In genomic region chr16:52407778-52408177, GRCh38 we compare ENCODE assay signal across 31 cellular contexts.
A peak's percentile ranks its signal among the peaks of the same experiment; 100 is the strongest.
DNase-seq lines count a peak whose midpoint lies in the region; ATAC-seq, FAIRE-seq and TF ChIP-seq lines count a peak whose summit lies in the region.
"Had no signal": no experiment of that assay in that cellular context is flagged by ENCODE, and none has a peak within 500 bp of the region (broad histone marks: within the 10 kb centered on the region; RNA-seq: fewer than 3 reads in every experiment).

No MANE protein-coding gene starts in this region.

- POLR2A ChIA-PET in A673 (lab: Charles Lee; ENCODE audit: low non-redundant PET): no interaction called here

- DNase-seq in DMS53 treated with DMSO at 0.1 percent for 48 hours (lab: John Stamatoyannopoulos, UW; ENCODE audit: unreplicated experiment): peak; percentile 76
- peak; percentile 63 for DNase-seq in NCI-H2029 treated with DMSO at 0.1 percent for 48 hours (lab: John Stamatoyannopoulos, UW)
- DNase-seq in bronchial epithelial cell (ENCODE audit: low read depth): peak; percentile 60
- no peak for DNase-seq in lung (ENCODE audit: low spot score)
- DNase-seq in activated naive CD4-positive, alpha-beta T cell (lab: John Stamatoyannopoulos, UW): no peak
- DNase-seq in HuH-7 (ENCODE audit: low spot score): no peak
- DNase-seq in A673 (ENCODE audit: low spot score): no peak
- DNase-seq in dermis blood vessel endothelial cell: no peak
- DNase-seq: ACHN; activated CD4-positive, alpha-beta T cell treated with anti-CD3 and anti-CD28 coated beads, Interleukin-2, amount 50 U/mL, for 48 hours; activated CD4-positive, CD25-positive, alpha-beta regulatory T cell; activated CD8-positive, alpha-beta memory T cell treated with anti-CD3 and anti-CD28 coated beads, Interleukin-2, amount 50 U/mL, for 48 hours; BE2C; cortex of kidney; DND-41; H9; hippocampal formation; naive B cell; NCI-H1092; NCI-H2171; NCI-H526; retina; stimulated activated CD4-positive, alpha-beta T cell treated with anti-CD3 and anti-CD28 coated beads, Interleukin-1b, Interleukin-23, amount 100 ng/mL, for 48 hours; stimulated activated CD8-positive, alpha-beta memory T cell treated with anti-CD3 and anti-CD28 coated beads, Interleukin-4, amount 100 ng/mL, for 48 hours; stimulated activated naive CD8-positive, alpha-beta T cell treated with anti-CD3 and anti-CD28 coated beads, Interleukin-15, amount 100 ng/mL, for 72 hours; T-helper 1 cell had no signal

- no peaks in the 10 kb centered on the region for H3K27me3 ChIP-seq in bronchial epithelial cell (ENCODE audit: control insufficient read depth, insufficient read depth, low read length)
- H3K27me3 ChIP-seq in lung (ENCODE audit: control insufficient read depth, insufficient read depth): no peaks in the 10 kb centered on the region
- H3K27me3 ChIP-seq in A673 (replicated peaks; ENCODE audit: insufficient read depth, low read depth, low read length, poor library complexity): no peaks in the 10 kb centered on the region
- H3K27me3 ChIP-seq: ascending aorta, BE2C, gastroesophageal sphincter, tibial nerve had no signal

- H3K4me3 ChIP-seq in bronchial epithelial cell (ENCODE audit: low read depth, low read length) (no peak overlapping the region), lung (no peak overlapping the region), A673 (ENCODE audit: low read depth, low read length, poor library complexity, severe bottlenecking) (no peak overlapping the region)
- H3K4me3 ChIP-seq: ascending aorta, gastroesophageal sphincter, tibial nerve had no signal

- intact Hi-C loops in A673 (cut with micrococcal nuclease; ENCODE audit: unreplicated experiment): no loop called here

- H3K9me3 ChIP-seq in lung (ENCODE audit: control insufficient read depth in 2 of 2, insufficient read depth in 1 of 2, low read length in 1 of 2): no peaks in the 10 kb centered on the region
- H3K9me3 ChIP-seq in A673 (ENCODE audit: low read depth, low read length, poor library complexity, severe bottlenecking): no peaks in the 10 kb centered on the region
- H3K9me3 ChIP-seq: ascending aorta, BE2C, gastroesophageal sphincter, tibial nerve had no signal

- no peak for FAIRE-seq in bronchial epithelial cell (lab: Jason Lieb, UNC)
- FAIRE-seq: small intestine had no signal

- BruUV-seq in A673 (replicated peaks; lab: Mats Ljungman, UMichigan): no TSS peak

- CTCF ChIA-PET in A673 (lab: Charles Lee): no interaction called here

- H3K4me1 ChIP-seq in lung (ENCODE audit: control insufficient read depth in 2 of 2, insufficient read depth in 2 of 2, low read length in 2 of 2) (no peaks in the 10 kb centered on the region), A673 (ENCODE audit: insufficient read depth, low read length, poor library complexity, severe bottlenecking) (no peaks in the 10 kb centered on the region)
- H3K4me1 ChIP-seq: ascending aorta, BE2C, tibial nerve had no signal

- H3K27ac ChIP-seq in lung (ENCODE audit: low read depth in 1 of 2, low read length in 1 of 2) (no peak overlapping the region), A673 (ENCODE audit: low read depth, low read length, poor library complexity, severe bottlenecking) (no peak overlapping the region)
- H3K27ac ChIP-seq: ascending aorta, gastroesophageal sphincter, tibial nerve had no signal

- H3K36me3 ChIP-seq in bronchial epithelial cell (ENCODE audit: control insufficient read depth, insufficient read depth, low read length) (no peaks in the 10 kb centered on the region), lung (ENCODE audit: control insufficient read depth in 2 of 2, insufficient read depth in 2 of 2, low read length in 2 of 2) (no peaks in the 10 kb centered on the region), A673 (ENCODE audit: insufficient read depth, low read length, poor library complexity, severe bottlenecking) (no peaks in the 10 kb centered on the region)
- H3K36me3 ChIP-seq: ascending aorta, BE2C, gastroesophageal sphincter, tibial nerve had no signal

- TF ChIP-seq CTCF in bronchial epithelial cell (IDR thresholded peaks at IDR 0.05; ENCODE audit: insufficient read depth, low read length, severe bottlenecking): no peak
- TF ChIP-seq CTCF in lung (IDR thresholded peaks at IDR 0.05; ENCODE audit: control extremely low read depth, extremely low read depth): no peak
- no peak for TF ChIP-seq CTCF in A673 (conservative IDR thresholded peaks at IDR 0.05; ENCODE audit: low read depth, low read length)

- WGBS in lung, 2 donors: 20 to 30% methylated on average over 1 of the region's 1 CpG

- peak; percentile 74 for ATAC-seq in lung (ENCODE audit: insufficient read depth, low FRiP score)
- ATAC-seq: activated T-helper 17 cell treated with anti-CD3 and anti-CD28 coated beads, Interleukin-2, amount 50 U/mL, for 72 hours; gastroesophageal sphincter; stimulated activated naive CD8-positive, alpha-beta T cell treated with anti-CD3 and anti-CD28 coated beads, Interleukin-15, amount 100 ng/mL, for 72 hours had no signal

Comparison
In these comparisons a context has a peak if more than half of its experiments do, and no peak if none do; other contexts are left out.
1. DNase-seq: peak in DMS53 treated with DMSO at 0.1 percent for 48 hours (single experiment), NCI-H2029 treated with DMSO at 0.1 percent for 48 hours (single experiment) and bronchial epithelial cell (single experiment); none in lung (single experiment), activated naive CD4-positive, alpha-beta T cell (0 of 4), HuH-7 (single experiment), A673 (single experiment) and dermis blood vessel endothelial cell (single experiment).